In genomic region chr5:177113566-177114424, GRCh38 we compare ENCODE assay signal across 8 cellular contexts. TPM values are rescaled to one million over a fixed set of nuclear protein-coding genes. Genes with fewer than 3 reads are reported as not detected.
DNase-seq lines count a peak whose midpoint lies in the region; ATAC-seq lines count a peak whose summit lies in the region.

No MANE protein-coding gene starts in this region.

- CTCF ChIA-PET in CD8-positive, alpha-beta memory T cell (lab: Charles Lee), result interaction anchor here (0.6 to 4.8 kb wide), 37 partner anchors 8 to 453 kb away, joined by 3 to 31 read pairs (median 4); partner anchors contain the start of genes MXD3, NSD1, PRELID1 and RAB24

- peaks cover 0 to 1% (median 0%) of the 10 kb centered on the region in 3 donors for H3K36me3 Mint-ChIP-seq in CD8-positive, alpha-beta memory T cell
- peaks cover 5% of the 10 kb centered on the region for H3K36me3 Mint-ChIP-seq in central memory CD8-positive, alpha-beta T cell (ENCODE audit: insufficient read depth)

- peaks cover 19 to 24% (median 24%) of the 10 kb centered on the region in 3 donors for H3K4me1 Mint-ChIP-seq in CD8-positive, alpha-beta memory T cell
- peaks cover 26% of the 10 kb centered on the region for H3K4me1 Mint-ChIP-seq in central memory CD8-positive, alpha-beta T cell

- ATAC-seq in central memory CD8-positive, alpha-beta T cell (replicated peaks; ENCODE audit: extremely low read depth, poor library complexity, severe bottlenecking), result peak; percentile 47
- ATAC-seq in HG03520 (IDR thresholded peaks at IDR 0.05; ENCODE audit: unreplicated experiment), result no peak

- H3K9me3 Mint-ChIP-seq in CD8-positive, alpha-beta memory T cell, result no peaks in the 10 kb centered on the region
- H3K9me3 Mint-ChIP-seq in central memory CD8-positive, alpha-beta T cell, result no peaks in the 10 kb centered on the region

- H3K27ac ChIP-seq in CD8-positive, alpha-beta memory T cell (ENCODE audit: low read depth, low read length), result no peak overlapping the region

- H3K27me3 Mint-ChIP-seq in CD8-positive, alpha-beta memory T cell, result no peaks in the 10 kb centered on the region
- no peaks in the 10 kb centered on the region for H3K27me3 Mint-ChIP-seq in central memory CD8-positive, alpha-beta T cell

- DNase-seq in CD8-positive, alpha-beta memory T cell, result peak; percentile 65 to 82 (median 70)
- DNase-seq in H7 (peak; percentile 92), NCI-H2196 (lab: John Stamatoyannopoulos, UW; ENCODE audit: unreplicated experiment) (peak; percentile 74), kidney tubule cell (ENCODE audit: low spot score) (peak; percentile 72)
- DNase-seq in activated CD4-positive, CD25-positive, alpha-beta regulatory T cell treated with anti-CD3 and anti-CD28 coated beads, Interleukin-2, amount 50 U/mL, for 72 hours, result peak; percentile 79
- DNase-seq in central memory CD8-positive, alpha-beta T cell (ENCODE audit: low spot score in 2 of 2), result peak; percentile 69 to 81
- peak; percentile 57 for DNase-seq in stimulated activated CD4-positive, alpha-beta T cell treated with anti-CD3 and anti-CD28 coated beads, Interleukin-2, amount 100 ng/mL, for 4 hours (ENCODE audit: low read depth)

- POLR2A ChIA-PET in CD8-positive, alpha-beta memory T cell (lab: Charles Lee), result interaction anchor here (0.5 to 3.2 kb wide), 2 partner anchors 12 to 20 kb away, joined by 6 to 16 read pairs; partner anchors contain the start of gene NSD1

- H3K36me3 ChIP-seq in CD8-positive, alpha-beta memory T cell (ENCODE audit: insufficient read depth, low read length), result no peaks in the 10 kb centered on the region
- H3K36me3 ChIP-seq in H7 (replicated peaks; ENCODE audit: control insufficient read depth, insufficient read depth, low read length), result no peaks in the 10 kb centered on the region

- no peak overlapping the region for H3K4me3 ChIP-seq in CD8-positive, alpha-beta memory T cell (ENCODE audit: low read length)
- no peak overlapping the region for H3K4me3 ChIP-seq in H7 (ENCODE audit: insufficient read depth, low read depth, low read length)

- no peaks in the 10 kb centered on the region for H3K27me3 ChIP-seq in CD8-positive, alpha-beta memory T cell (ENCODE audit: insufficient read depth, low read length, poor library complexity, severe bottlenecking)
- H3K27me3 ChIP-seq in H7 (ENCODE audit: control insufficient read depth, insufficient read depth, low read length), result peaks cover 5% of the 10 kb centered on the region; the same call in 1 of the 2 replicates

- peaks cover 16% of the 10 kb centered on the region for H3K4me1 ChIP-seq in CD8-positive, alpha-beta memory T cell (ENCODE audit: insufficient read depth, low read length)

- H3K9me3 ChIP-seq in CD8-positive, alpha-beta memory T cell (ENCODE audit: low read length), result no peaks in the 10 kb centered on the region

- no peak overlapping the region for H3K4me3 Mint-ChIP-seq in CD8-positive, alpha-beta memory T cell
- no peak overlapping the region for H3K4me3 Mint-ChIP-seq in central memory CD8-positive, alpha-beta T cell

- peak overlapping the region in 1 of 8 donors; percentile 1 for H3K27ac Mint-ChIP-seq in CD8-positive, alpha-beta memory T cell
- no peak overlapping the region for H3K27ac Mint-ChIP-seq in central memory CD8-positive, alpha-beta T cell (ENCODE audit: low read depth)

RNA-seq across cellular contexts. Expression of gene NSD1, which starts 19.8 kb away (rescaled TPM):
- total RNA-seq in CD8-positive, alpha-beta memory T cell, result 10 to 100 TPM; 86.7 to 93.1 TPM
- 48.7 TPM for polyA plus RNA-seq in CD8-positive, alpha-beta memory T cell
- total RNA-seq in H7 (2014; rRNA removed; shearing (Covaris generic)), result 43.4 and 51.2 TPM in 2 replicates

RNA-seq across cellular contexts. Expression of gene FGFR4, which starts 27.1 kb away (rescaled TPM):
- 1 to 10 TPM in 1 of 2 experiments, under 1 TPM in 1; 0.42 to 1.2 TPM for total RNA-seq in CD8-positive, alpha-beta memory T cell
- polyA plus RNA-seq in CD8-positive, alpha-beta memory T cell, result 0.29 TPM
- total RNA-seq in H7 (2014; rRNA removed; shearing (Covaris generic)), result 105 and 110 TPM in 2 replicates

Comparison
In these comparisons a context has a peak if more than half of its experiments do, and no peak if none do; other contexts are left out.
1. RNA of gene FGFR4, which starts 27.1 kb away (total RNA-seq): 105 to 110 TPM in H7; 0.42 to 1.2 TPM in CD8-positive, alpha-beta memory T cell; every median in the first group is over 10 times any median in the second.
2. Peak in every context shown above with its lines, with median percentiles within 50 percentile points of each other: DNase-seq.